22 cellular contexts compared by ENCODE assay signal in genomic region chr5:158773151-158773550, GRCh38.
DNase-seq lines count a peak whose midpoint lies in the region; ATAC-seq and TF ChIP-seq lines count a peak whose summit lies in the region.
"Had no signal": no experiment of that assay in that cellular context is flagged by ENCODE, and none has a peak within 500 bp of the region (broad histone marks: within the 10 kb centered on the region; RNA-seq: fewer than 3 reads in every experiment).

No MANE protein-coding gene starts in this region.

- DNase-seq in activated B cell treated with CpG ODN at 0.5 μM for 24 hours (no peak), memory B cell (ENCODE audit: low spot score in 2 of 2) (no peak), thoracic aorta (ENCODE audit: low spot score) (no peak)
- DNase-seq in activated CD8-positive, alpha-beta memory T cell treated with anti-CD3 and anti-CD28 coated beads, Interleukin-2, amount 10 ng/mL, durations not matched to agents 7 days and 5 days = no peak
- DNase-seq in effector CD8-positive, alpha-beta T cell (lab: John Stamatoyannopoulos, UW) = no peak
- DNase-seq: activated CD8-positive, alpha-beta T cell treated with anti-CD3 and anti-CD28 coated beads, Interleukin-2, amount 10 ng/mL, durations not matched to agents 7 days and 5 days; activated effector memory CD4-positive, alpha-beta T cell treated with anti-CD3 and anti-CD28 coated beads, Interleukin-2, amount 50 U/mL, for 16 hours; CD8-positive, alpha-beta T cell; mammary epithelial cell; MG63; NCI-H1436; NCI-H2107; NCI-H510A treated with DMSO at 0.1 percent for 48 hours; NK-92 treated with Interleukin-12 subunit alpha and Interleukin-12 subunit beta, amount 100 ng/mL, for 24 hours; stimulated activated CD4-positive, alpha-beta T cell treated with anti-CD3 and anti-CD28 coated beads, Interleukin-1b, Interleukin-23, amount 100 ng/mL, for 48 hours had no signal

- POLR2A ChIA-PET in activated B cell treated with CpG ODN at 0.5 μM for 24 hours (lab: Charles Lee) = interaction anchor here (0.6 kb wide), 1 partner anchor 18 kb away, joined by 5 read pairs; no protein-coding TSS in a partner anchor

- H3K27ac ChIP-seq in DOHH2 (ENCODE audit: low read depth, low read length) (no peak overlapping the region), thoracic aorta (peak overlapping the region; percentile 73 to 87)
- H3K27ac ChIP-seq: neutrophil, prostate gland had no signal

- no peaks in the 10 kb centered on the region for H3K9me3 ChIP-seq in DOHH2 (ENCODE audit: control insufficient read depth, insufficient read depth, low read length)
- no peaks in the 10 kb centered on the region for H3K9me3 ChIP-seq in thoracic aorta
- H3K9me3 ChIP-seq: MG63, neutrophil, prostate gland had no signal

- peak overlapping the region; percentile 76 for H3K27ac Mint-ChIP-seq in activated B cell treated with CpG ODN at 0.5 μM for 24 hours
- peak overlapping the region; percentile 94 for H3K27ac Mint-ChIP-seq in memory B cell
- H3K27ac Mint-ChIP-seq in activated CD8-positive, alpha-beta memory T cell treated with anti-CD3 and anti-CD28 coated beads, Interleukin-2, amount 10 ng/mL, durations not matched to agents 7 days and 5 days = no peak overlapping the region
- H3K27ac Mint-ChIP-seq: activated CD8-positive, alpha-beta T cell treated with anti-CD3 and anti-CD28 coated beads, Interleukin-2, amount 10 ng/mL, durations not matched to agents 7 days and 5 days; brain; CD8-positive, alpha-beta T cell; T-helper 1 cell treated with Interleukin-12 subunit alpha and Interleukin-12 subunit beta and Interleukin-4 antibody, amounts not matched to agents 30 μg/mL and 1 μg/mL, for 36 hours had no signal

- H3K4me1 ChIP-seq in DOHH2 (ENCODE audit: control insufficient read depth, low read length) = peaks cover 87% of the 10 kb centered on the region
- peaks cover 67 to 80% of the 10 kb centered on the region in 2 donors for H3K4me1 ChIP-seq in thoracic aorta (ENCODE audit: control insufficient read depth in 1 of 2, low read depth in 2 of 2)
- H3K4me1 ChIP-seq: prostate gland had no signal

- H3K4me3 Mint-ChIP-seq in activated B cell treated with CpG ODN at 0.5 μM for 24 hours (no peak overlapping the region), memory B cell (peak overlapping the region; percentile 58)
- no peak overlapping the region for H3K4me3 Mint-ChIP-seq in activated CD8-positive, alpha-beta memory T cell treated with anti-CD3 and anti-CD28 coated beads, Interleukin-2, amount 10 ng/mL, durations not matched to agents 7 days and 5 days
- H3K4me3 Mint-ChIP-seq: activated CD8-positive, alpha-beta T cell treated with anti-CD3 and anti-CD28 coated beads, Interleukin-2, amount 10 ng/mL, durations not matched to agents 7 days and 5 days; brain; CD8-positive, alpha-beta T cell; T-helper 1 cell treated with Interleukin-12 subunit alpha and Interleukin-12 subunit beta and Interleukin-4 antibody, amounts not matched to agents 30 μg/mL and 1 μg/mL, for 36 hours had no signal

- peak overlapping the region; percentile 75 for H3K4me2 ChIP-seq in DOHH2 (ENCODE audit: low read length)

- H3K9me3 Mint-ChIP-seq in activated B cell treated with CpG ODN at 0.5 μM for 24 hours (no peaks in the 10 kb centered on the region), memory B cell (peaks cover 3% of the 10 kb centered on the region)
- H3K9me3 Mint-ChIP-seq in activated CD8-positive, alpha-beta memory T cell treated with anti-CD3 and anti-CD28 coated beads, Interleukin-2, amount 10 ng/mL, durations not matched to agents 7 days and 5 days (ENCODE audit: low read depth) = no peaks in the 10 kb centered on the region
- H3K9me3 Mint-ChIP-seq: CD8-positive, alpha-beta T cell; T-helper 1 cell treated with Interleukin-12 subunit alpha and Interleukin-12 subunit beta and Interleukin-4 antibody, amounts not matched to agents 30 μg/mL and 1 μg/mL, for 36 hours had no signal

- H4K20me1 ChIP-seq in DOHH2 (ENCODE audit: control insufficient read depth, insufficient read depth, low read depth, low read length) = no peaks in the 10 kb centered on the region

- H3K36me3 ChIP-seq in DOHH2 (ENCODE audit: control insufficient read depth, low read length) = peaks cover 33% of the 10 kb centered on the region
- H3K36me3 ChIP-seq in thoracic aorta = peaks cover 3% of the 10 kb centered on the region
- H3K36me3 ChIP-seq: MG63, neutrophil, prostate gland had no signal

- CTCF ChIA-PET in activated B cell treated with CpG ODN at 0.5 μM for 24 hours (lab: Charles Lee) = interaction anchor here (0.9 kb wide), 1 partner anchor 108 kb away, joined by 3 read pairs; no protein-coding TSS in a partner anchor
- CTCF ChIA-PET in activated CD8-positive, alpha-beta memory T cell treated with anti-CD3 and anti-CD28 coated beads, Interleukin-2, amount 10 ng/mL, durations not matched to agents 7 days and 5 days (lab: Charles Lee) = no interaction called here

- H3K27me3 ChIP-seq in DOHH2 (ENCODE audit: control insufficient read depth, low read length) (no peaks in the 10 kb centered on the region), thoracic aorta (replicated peaks; ENCODE audit: insufficient read depth) (no peaks in the 10 kb centered on the region)
- H3K27me3 ChIP-seq: MG63, neutrophil had no signal

- H3K36me3 Mint-ChIP-seq in activated B cell treated with CpG ODN at 0.5 μM for 24 hours (ENCODE audit: low read depth) (peaks cover 78% of the 10 kb centered on the region), memory B cell (peaks cover 33% of the 10 kb centered on the region)
- no peaks in the 10 kb centered on the region for H3K36me3 Mint-ChIP-seq in activated CD8-positive, alpha-beta memory T cell treated with anti-CD3 and anti-CD28 coated beads, Interleukin-2, amount 10 ng/mL, durations not matched to agents 7 days and 5 days
- H3K36me3 Mint-ChIP-seq: brain; CD8-positive, alpha-beta T cell had no signal

- H3K4me1 Mint-ChIP-seq in activated B cell treated with CpG ODN at 0.5 μM for 24 hours (peaks cover 95% of the 10 kb centered on the region), memory B cell (peaks cover 65% of the 10 kb centered on the region)
- peaks cover 2% of the 10 kb centered on the region for H3K4me1 Mint-ChIP-seq in activated CD8-positive, alpha-beta memory T cell treated with anti-CD3 and anti-CD28 coated beads, Interleukin-2, amount 10 ng/mL, durations not matched to agents 7 days and 5 days

- intact Hi-C loops in activated B cell treated with CpG ODN at 0.5 μM for 24 hours (cut with micrococcal nuclease) = no loop called here

- H3K27me3 Mint-ChIP-seq in activated B cell treated with CpG ODN at 0.5 μM for 24 hours (no peaks in the 10 kb centered on the region), memory B cell (no peaks in the 10 kb centered on the region)
- peaks cover 4% of the 10 kb centered on the region for H3K27me3 Mint-ChIP-seq in activated CD8-positive, alpha-beta memory T cell treated with anti-CD3 and anti-CD28 coated beads, Interleukin-2, amount 10 ng/mL, durations not matched to agents 7 days and 5 days

- no peak for ATAC-seq in activated B cell treated with CpG ODN at 0.5 μM for 24 hours (ENCODE audit: low read depth)
- no peak for ATAC-seq in memory B cell (ENCODE audit: low read depth)
- no peak for ATAC-seq in thoracic aorta (ENCODE audit: insufficient number of reproducible peaks, low FRiP score, low read depth)
- no peak for ATAC-seq in activated CD8-positive, alpha-beta memory T cell treated with anti-CD3 and anti-CD28 coated beads, Interleukin-2, amount 10 ng/mL, durations not matched to agents 7 days and 5 days
- no peak for ATAC-seq in HG02642 (IDR thresholded peaks at IDR 0.05; ENCODE audit: poor library complexity, unreplicated experiment)
- ATAC-seq: activated CD8-positive, alpha-beta T cell treated with anti-CD3 and anti-CD28 coated beads, Interleukin-2, amount 10 ng/mL, durations not matched to agents 7 days and 5 days; CD8-positive, alpha-beta T cell had no signal

- peaks cover 3% of the 10 kb centered on the region; the same call in 1 of the 2 replicates for H3K79me2 ChIP-seq in DOHH2 (ENCODE audit: control insufficient read depth, low read length)

- TF ChIP-seq CTCF in DOHH2 (IDR thresholded peaks at IDR 0.05; ENCODE audit: low read depth, low read length, poor library complexity, severe bottlenecking) (no peak), activated B cell treated with CpG ODN at 0.5 μM for 24 hours (IDR thresholded peaks at IDR 0.05) (no peak), thoracic aorta (IDR thresholded peaks at IDR 0.05) (no peak)

- peaks cover 14% of the 10 kb centered on the region for H3F3A ChIP-seq in DOHH2 (ENCODE audit: control insufficient read depth, insufficient read depth)

- H3K9me2 ChIP-seq in DOHH2 (replicated peaks; ENCODE audit: control insufficient read depth, low read length) = no peaks in the 10 kb centered on the region

- H3K4me3 ChIP-seq in DOHH2 (ENCODE audit: low read length) = peak overlapping the region; percentile 24
- no peak overlapping the region for H3K4me3 ChIP-seq in thoracic aorta
- H3K4me3 ChIP-seq: MG63, prostate gland, skin epidermis had no signal
